Comparison of ENCODE assay signal across 1 cellular context in the genomic region with DNA sequence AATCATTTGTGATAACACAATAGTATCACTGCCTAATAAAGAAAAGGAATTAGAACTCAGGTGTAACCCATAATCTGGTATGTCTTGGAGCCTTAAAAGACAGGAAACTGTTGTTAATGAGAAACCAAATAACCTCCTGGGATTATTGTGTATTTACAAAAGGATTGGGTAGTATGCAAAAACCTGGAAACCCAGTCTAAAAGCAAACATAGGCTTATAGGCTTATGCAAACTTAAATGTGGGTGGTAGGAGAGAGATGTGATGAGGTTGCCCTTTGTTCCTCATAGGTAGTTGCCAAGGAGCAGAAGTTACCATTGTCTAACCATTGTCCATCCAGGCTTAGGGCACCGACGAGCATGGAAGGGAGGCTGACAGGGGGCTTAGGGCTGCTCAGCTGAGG.
TF ChIP-seq lines count a peak whose summit lies in the region.

No MANE protein-coding gene starts in this region.

TF ChIP-seq in HepG2, 621 proteins besides CTCF, POLR2A, EP300 and RAD21 (continued from another document):
- TF ChIP-seq, protein P1, sequence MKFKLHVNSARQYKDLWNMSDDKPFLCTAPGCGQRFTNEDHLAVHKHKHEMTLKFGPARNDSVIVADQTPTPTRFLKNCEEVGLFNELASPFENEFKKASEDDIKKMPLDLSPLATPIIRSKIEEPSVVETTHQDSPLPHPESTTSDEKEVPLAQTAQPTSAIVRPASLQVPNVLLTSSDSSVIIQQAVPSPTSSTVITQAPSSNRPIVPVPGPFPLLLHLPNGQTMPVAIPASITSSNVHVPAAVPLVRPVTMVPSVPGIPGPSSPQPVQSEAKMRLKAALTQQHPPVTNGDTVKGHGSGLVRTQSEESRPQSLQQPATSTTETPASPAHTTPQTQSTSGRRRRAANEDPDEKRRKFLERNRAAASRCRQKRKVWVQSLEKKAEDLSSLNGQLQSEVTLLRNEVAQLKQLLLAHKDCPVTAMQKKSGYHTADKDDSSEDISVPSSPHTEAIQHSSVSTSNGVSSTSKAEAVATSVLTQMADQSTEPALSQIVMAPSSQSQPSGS (CRISPR knock-in tag; IDR thresholded peaks at IDR 0.05), result no peak
- TF ChIP-seq NR2F2 (IDR thresholded peaks at IDR 0.05; ENCODE audit: borderline replicate concordance, low read depth), result no peak
